In genomic region chr10:63522129-63522687, GRCh38 we compare ENCODE assay signal across 8 cellular contexts. TPM values are rescaled to one million over a fixed set of nuclear protein-coding genes. Genes with fewer than 3 reads are reported as not detected.
DNase-seq lines count a peak whose midpoint lies in the region; ATAC-seq and TF ChIP-seq lines count a peak whose summit lies in the region.

No MANE protein-coding gene starts in this region.

- no peaks in the 10 kb centered on the region for H3K9me3 Mint-ChIP-seq in activated T-cell treated with anti-CD3 and anti-CD28 coated beads, Interleukin-2, amount 50 U/mL, for 4 hours

- no peak for ATAC-seq in activated T-cell treated with anti-CD3 and anti-CD28 coated beads, Interleukin-2, amount 50 U/mL, for 4 hours
- no peak for ATAC-seq in thoracic aorta (ENCODE audit: insufficient number of reproducible peaks, low FRiP score, low read depth)
- ATAC-seq in esophagus mucosa: no peak

- H3K9me3 ChIP-seq in liver (ENCODE audit: control insufficient read depth in 4 of 4, low read length in 3 of 4) (peaks cover 0 to 2% (median 0%) of the 10 kb centered on the region in 4 donors), thoracic aorta (no peaks in the 10 kb centered on the region)

- no peaks in the 10 kb centered on the region for H3K27me3 Mint-ChIP-seq in activated T-cell treated with anti-CD3 and anti-CD28 coated beads, Interleukin-2, amount 50 U/mL, for 4 hours (ENCODE audit: low read depth)

- TF ChIP-seq CTCF in brain microvascular endothelial cell (IDR thresholded peaks at IDR 0.05; ENCODE audit: low read depth, low read length, missing control alignments) (no peak), liver (IDR thresholded peaks at IDR 0.05; ENCODE audit: low read depth, low read length, missing input control) (no peak), thoracic aorta (IDR thresholded peaks at IDR 0.05) (no peak)

- 1% methylated on average over 12 of the region's 12 CpGs for WGBS in liver

- H3K4me3 Mint-ChIP-seq in activated T-cell treated with anti-CD3 and anti-CD28 coated beads, Interleukin-2, amount 50 U/mL, for 4 hours: peak overlapping the region; percentile 90

- H3K4me3 ChIP-seq in brain microvascular endothelial cell (ENCODE audit: low read depth, low read length) (peak overlapping the region; percentile 80), liver (ENCODE audit: low read depth in 1 of 3, low read length in 3 of 3) (peak overlapping the region; percentile 91 to 95 (median 92)), thoracic aorta (peak overlapping the region; percentile 83)

- H3K36me3 ChIP-seq in brain microvascular endothelial cell (replicated peaks) (peaks cover 2% of the 10 kb centered on the region), liver (ENCODE audit: control insufficient read depth in 4 of 4, insufficient read depth in 3 of 4, low read depth in 1 of 4, low read length in 3 of 4) (no peaks in the 10 kb centered on the region), thoracic aorta (no peaks in the 10 kb centered on the region)

- H3K9ac ChIP-seq in liver (ENCODE audit: low read depth in 1 of 2, low read length in 2 of 2): peak overlapping the region; percentile 87 to 95

- peak overlapping the region; percentile 97 for H3K27ac ChIP-seq in brain microvascular endothelial cell
- H3K27ac ChIP-seq in liver (ENCODE audit: low read depth in 1 of 2, low read length in 2 of 2): peak overlapping the region; percentile 97
- peak overlapping the region; percentile 96 to 97 for H3K27ac ChIP-seq in thoracic aorta

- H3K36me3 Mint-ChIP-seq in activated T-cell treated with anti-CD3 and anti-CD28 coated beads, Interleukin-2, amount 50 U/mL, for 4 hours (ENCODE audit: insufficient read depth): peaks cover 5% of the 10 kb centered on the region

- H3K4me1 ChIP-seq in liver (ENCODE audit: control insufficient read depth in 4 of 4, insufficient read depth in 4 of 4, low read length in 3 of 4): peaks cover 0 to 9% (median 4%) of the 10 kb centered on the region in 4 donors
- peaks cover 15 to 66% of the 10 kb centered on the region in 2 donors for H3K4me1 ChIP-seq in thoracic aorta (ENCODE audit: control insufficient read depth in 1 of 2, low read depth in 2 of 2)

- no peak for TF ChIP-seq RAD21 in liver (IDR thresholded peaks at IDR 0.05)

- peaks cover 57% of the 10 kb centered on the region for H3K4me1 Mint-ChIP-seq in activated T-cell treated with anti-CD3 and anti-CD28 coated beads, Interleukin-2, amount 50 U/mL, for 4 hours (ENCODE audit: low read depth)

- no peaks in the 10 kb centered on the region for H3K27me3 ChIP-seq in brain microvascular endothelial cell (replicated peaks)
- H3K27me3 ChIP-seq in liver (ENCODE audit: control insufficient read depth in 4 of 4, insufficient read depth in 4 of 4, low read length in 3 of 4): no peaks in the 10 kb centered on the region
- H3K27me3 ChIP-seq in thoracic aorta (replicated peaks; ENCODE audit: insufficient read depth): no peaks in the 10 kb centered on the region

- DNase-seq in activated T-cell treated with anti-CD3 and anti-CD28 coated beads, Interleukin-2, amount 50 U/mL, for 4 hours: no peak
- no peak for DNase-seq in activated T-cell treated with anti-CD3 and anti-CD28 coated beads, Interleukin-2, amount 50 U/mL, for 1 hour
- DNase-seq in NCI-H748 treated with DMSO at 0.1 percent for 48 hours (lab: John Stamatoyannopoulos, UW) (peak; percentile 29), brain microvascular endothelial cell (no peak), thoracic aorta (ENCODE audit: low spot score) (no peak)
- no peak for DNase-seq in stimulated activated naive CD4-positive, alpha-beta T cell treated with Interleukin-2 at 50 U/mL for 16 hours (lab: John Stamatoyannopoulos, UW)

- in situ Hi-C loops in brain microvascular endothelial cell (cut with HindIII; ENCODE audit: low pct_ligation_motif_present, low sequenced_read_pairs): no loop called here

TF ChIP-seq in liver, 16 proteins besides CTCF, POLR2A, EP300 and RAD21:
- TF ChIP-seq HNF4G (IDR thresholded peaks at IDR 0.05) (no peak), REST (IDR thresholded peaks at IDR 0.05) (no peak), FOXA2 (IDR thresholded peaks at IDR 0.05) (no peak), NR2F2 (IDR thresholded peaks at IDR 0.05) (no peak), YY1 (IDR thresholded peaks at IDR 0.05) (no peak), TAF1 (conservative IDR thresholded peaks at IDR 0.05) (no peak)

RNA-seq across cellular contexts. Expression of gene REEP3, which starts 1.0 kb away (rescaled TPM):
- total RNA-seq in activated T-cell treated with anti-CD3 and anti-CD28 coated beads, Interleukin-2, amount 50 U/mL, for 4 hours: 10 to 100 TPM; 13.8 to 20.8 (median 15.0) TPM
- total RNA-seq in liver (10 to 100 TPM; 12.8 to 23.5 TPM), thoracic aorta (10 to 100 TPM; 75.0 to 91.6 TPM), esophagus mucosa (24.5 TPM)
- 10 to 100 TPM in 1 of 2 donors, 1 to 10 TPM in 1; 7.9 to 26.9 TPM for polyA plus RNA-seq in liver

RNA-seq across cellular contexts. Expression of gene JMJD1C, which starts 56.4 kb away (rescaled TPM):
- total RNA-seq in activated T-cell treated with anti-CD3 and anti-CD28 coated beads, Interleukin-2, amount 50 U/mL, for 4 hours: 10 to 100 TPM; 40.2 to 50.1 (median 43.5) TPM
- total RNA-seq in liver: 10 to 100 TPM; 72.0 to 93.1 TPM
- 10 to 100 TPM; 11.0 to 39.9 TPM for polyA plus RNA-seq in liver
- 100 to 1,000 TPM in 1 of 2 donors, 10 to 100 TPM in 1; 95.2 to 215 TPM for total RNA-seq in thoracic aorta
- 42.1 TPM for total RNA-seq in esophagus mucosa
